Comparison of ENCODE assay signal across 15 cellular contexts in the genomic region with DNA sequence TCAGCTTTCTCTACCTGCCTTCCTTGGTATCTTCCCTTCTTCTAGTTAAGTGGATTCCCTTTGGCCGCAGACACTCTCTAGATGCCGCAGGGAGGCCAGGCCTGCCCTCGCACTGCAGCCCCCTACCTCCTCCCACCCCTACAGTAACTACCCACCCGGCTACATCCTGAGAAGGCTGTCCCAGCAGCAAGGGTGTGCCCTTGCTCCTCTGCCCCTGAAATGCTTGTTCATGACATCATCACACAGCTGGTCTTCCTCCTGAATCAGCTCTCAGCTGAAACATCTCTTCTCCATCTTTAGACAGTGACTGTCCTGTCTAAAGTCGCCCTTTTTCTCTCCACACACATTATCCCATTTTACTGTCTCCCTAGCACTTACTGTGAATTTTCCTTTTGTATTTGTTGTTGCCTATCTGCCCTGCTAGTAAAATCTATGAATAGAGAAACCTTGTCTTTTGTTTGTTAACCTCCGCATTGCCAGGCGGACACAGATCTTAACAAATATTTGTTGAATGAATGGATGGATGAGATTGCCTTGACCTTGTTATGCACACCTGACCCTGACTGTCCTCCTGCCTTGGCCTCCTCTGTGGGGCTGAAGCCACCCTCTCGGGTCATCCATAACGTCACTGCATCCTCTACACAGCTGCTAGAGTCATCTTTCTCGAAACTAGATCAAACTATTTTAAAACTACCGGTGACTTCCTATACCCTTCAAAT.
A peak's percentile ranks its signal among the peaks of the same experiment; 100 is the strongest.
DNase-seq lines count a peak whose midpoint lies in the region; FAIRE-seq and TF ChIP-seq lines count a peak whose summit lies in the region.
"Had no signal": no experiment of that assay in that cellular context is flagged by ENCODE, and none has a peak within 500 bp of the region (broad histone marks: within the 10 kb centered on the region; RNA-seq: fewer than 3 reads in every experiment).

No MANE protein-coding gene starts in this region.

- peak; percentile 33 for DNase-seq in AG10803 (ENCODE audit: low read depth)
- DNase-seq in H54 (ENCODE audit: insufficient read length, low spot score) = peak; percentile 10
- DNase-seq in brain microvascular endothelial cell = peak; percentile 31
- peak; percentile 60 for DNase-seq in islet precursor cell
- DNase-seq in activated CD8-positive, alpha-beta memory T cell treated with anti-CD3 and anti-CD28 coated beads, Interleukin-2, amount 50 U/mL, for 4 hours = no peak
- DNase-seq in NCI-H1694 treated with DMSO at 0.1 percent for 48 hours (lab: John Stamatoyannopoulos, UW) = no peak
- no peak for DNase-seq in T1000 (lab: John Stamatoyannopoulos, UW)
- DNase-seq in stimulated activated CD4-positive, alpha-beta T cell treated with anti-CD3 and anti-CD28 coated beads, Interleukin-1b, Interleukin-23, amount 100 ng/mL, for 48 hours = no peak
- DNase-seq: activated effector memory CD4-positive, alpha-beta T cell treated with anti-CD3 and anti-CD28 coated beads, Interleukin-2, amount 50 U/mL, for 16 hours; gastrocnemius medialis; NCI-H1048; NCI-H2171; substantia nigra had no signal

- no peak for FAIRE-seq in H54 (lab: Jason Lieb, UNC)
- FAIRE-seq: GM12891 had no signal

- H3K27me3 ChIP-seq in brain microvascular endothelial cell (replicated peaks) = no peaks in the 10 kb centered on the region
- H3K27me3 ChIP-seq: gastrocnemius medialis had no signal

- no peaks in the 10 kb centered on the region for H3K36me3 ChIP-seq in brain microvascular endothelial cell (replicated peaks)
- H3K36me3 ChIP-seq: gastrocnemius medialis had no signal

- H3K4me3 ChIP-seq in AG10803 (ENCODE audit: low read length) (no peak overlapping the region), brain microvascular endothelial cell (ENCODE audit: low read depth, low read length) (no peak overlapping the region)
- H3K4me3 ChIP-seq: gastrocnemius medialis had no signal

- TF ChIP-seq CTCF in AG10803 (conservative IDR thresholded peaks at IDR 0.05; ENCODE audit: low read length) (no peak), brain microvascular endothelial cell (IDR thresholded peaks at IDR 0.05; ENCODE audit: low read depth, low read length, missing control alignments) (no peak)

- in situ Hi-C loops in brain microvascular endothelial cell (cut with HindIII; ENCODE audit: low pct_ligation_motif_present, low sequenced_read_pairs) = no loop called here

- no peak for TF ChIP-seq POLR2A in H54 (IDR thresholded peaks at IDR 0.05; ENCODE audit: low read depth, low read length)

- H3K27ac ChIP-seq in brain microvascular endothelial cell = no peak overlapping the region
- H3K27ac ChIP-seq: C4-2B, gastrocnemius medialis had no signal

Comparison
In these comparisons a context has a peak if more than half of its experiments do, and no peak if none do; other contexts are left out.
1. DNase-seq: peak in AG10803 (single experiment), H54 (single experiment), brain microvascular endothelial cell (single experiment) and islet precursor cell (single experiment); none in activated CD8-positive, alpha-beta memory T cell treated with anti-CD3 and anti-CD28 coated beads, Interleukin-2, amount 50 U/mL, for 4 hours (single experiment), NCI-H1694 treated with DMSO at 0.1 percent for 48 hours (single experiment), T1000 (single experiment) and stimulated activated CD4-positive, alpha-beta T cell treated with anti-CD3 and anti-CD28 coated beads, Interleukin-1b, Interleukin-23, amount 100 ng/mL, for 48 hours (single experiment).